22 cellular contexts compared by ENCODE assay signal in genomic region chr13:30846844-30847243, GRCh38. TPM values are rescaled to one million over a fixed set of nuclear protein-coding genes. Genes with fewer than 3 reads are reported as not detected.
DNase-seq lines count a peak whose midpoint lies in the region; ATAC-seq and TF ChIP-seq lines count a peak whose summit lies in the region.
"Had no signal": no experiment of that assay in that cellular context is flagged by ENCODE, and none has a peak within 500 bp of the region (broad histone marks: within the 10 kb centered on the region; RNA-seq: fewer than 3 reads in every experiment).

No MANE protein-coding gene starts in this region.

- H3K4me1 ChIP-seq in SJSA1 (replicated peaks): peaks cover 35% of the 10 kb centered on the region
- H3K4me1 ChIP-seq in foreskin keratinocyte: peaks cover 9% of the 10 kb centered on the region
- H3K4me1 ChIP-seq in tibial artery: peaks cover 0 to 17% (median 11%) of the 10 kb centered on the region in 4 donors
- H3K4me1 ChIP-seq: gastroesophageal sphincter had no signal

- no peaks in the 10 kb centered on the region for H3K9me3 ChIP-seq in SJSA1 (replicated peaks)
- no peaks in the 10 kb centered on the region for H3K9me3 ChIP-seq in tibial artery

- H3K27ac ChIP-seq in SJSA1: peak overlapping the region; percentile 67
- peak overlapping the region; percentile 27 for H3K27ac ChIP-seq in foreskin keratinocyte
- H3K27ac ChIP-seq in tibial artery: peak overlapping the region; percentile 80 to 82
- H3K27ac ChIP-seq: KMS-11 had no signal

- intact Hi-C loops in tibial artery (cut with DNase I; ENCODE audit: low total_unique reads): no loop called here

- H3K36me3 ChIP-seq in SJSA1: no peaks in the 10 kb centered on the region
- H3K36me3 ChIP-seq in tibial artery: no peaks in the 10 kb centered on the region
- H3K36me3 ChIP-seq: gastroesophageal sphincter had no signal

- H3K4me3 ChIP-seq in SJSA1: no peak overlapping the region
- no peak overlapping the region for H3K4me3 ChIP-seq in tibial artery
- H3K4me3 ChIP-seq: dorsolateral prefrontal cortex, gastroesophageal sphincter had no signal

- H3K27me3 ChIP-seq in SJSA1 (replicated peaks) (no peaks in the 10 kb centered on the region), foreskin keratinocyte (no peaks in the 10 kb centered on the region), tibial artery (no peaks in the 10 kb centered on the region)
- H3K27me3 ChIP-seq: dorsolateral prefrontal cortex, gastroesophageal sphincter had no signal

- DNase-seq in activated naive CD4-positive, alpha-beta T cell treated with Interleukin-2 at 50 U/mL for 16 hours: peak; percentile 20
- DNase-seq in activated naive CD4-positive, alpha-beta T cell (lab: John Stamatoyannopoulos, UW): no peak
- no peak for DNase-seq in SJSA1 (ENCODE audit: low read depth in 1 of 2, low spot score in 2 of 2)
- DNase-seq in foreskin keratinocyte: peak in 1 of 2 donors; percentile 43
- no peak for DNase-seq in tibial artery
- DNase-seq in T-helper 2 cell: no peak
- DNase-seq: ACHN; activated CD4-positive, alpha-beta T cell treated with anti-CD3 and anti-CD28 coated beads, Interleukin-2, amount 10 ng/mL, durations not matched to agents 24 days and 14 days; activated CD8-positive, alpha-beta memory T cell treated with anti-CD3 and anti-CD28 coated beads, Interleukin-2, amount 50 U/mL, for 4 hours; activated gamma-delta T cell treated with Interleukin-2 at 50 U/mL for 16 hours; dorsolateral prefrontal cortex; H7; midbrain; NCI-H187; NCI-H774; SHP77; stimulated activated CD4-positive, alpha-beta T cell treated with anti-CD3 and anti-CD28 coated beads, Interleukin-4, amount 100 ng/mL, for 4 hours had no signal

- TF ChIP-seq CTCF in foreskin keratinocyte (conservative IDR thresholded peaks at IDR 0.05): no peak
- no peak for TF ChIP-seq CTCF in tibial artery (IDR thresholded peaks at IDR 0.05)

- peak; percentile 81 for ATAC-seq in foreskin keratinocyte
- no peak for ATAC-seq in GM18909 (IDR thresholded peaks at IDR 0.05; ENCODE audit: poor library complexity, unreplicated experiment)
- ATAC-seq in HG02642 (IDR thresholded peaks at IDR 0.05; ENCODE audit: poor library complexity, unreplicated experiment): no peak

RNA-seq across cellular contexts. Expression of gene MEDAG, which starts 59.2 kb away (rescaled TPM):
- not detected in 2 replicates for total RNA-seq in SJSA1 (2014; rRNA removed; shearing (Covaris generic))
- total RNA-seq in foreskin keratinocyte: not detected in 2 replicates
- not detected in 2 replicates for polyA plus RNA-seq in foreskin keratinocyte
- total RNA-seq: activated CD4-positive, alpha-beta T cell treated with anti-CD3 and anti-CD28 coated beads, Interleukin-2, amount 10 ng/mL, durations not matched to agents 24 days and 14 days; CD4-positive, CD25-positive, alpha-beta regulatory T cell had no signal

Comparison
In these comparisons a context has a peak if more than half of its experiments do, and no peak if none do; other contexts are left out.
1. H3K27ac ChIP-seq: peak in every context shown above with its lines; median percentile 81 in tibial artery; 67 in SJSA1; 27 in foreskin keratinocyte.